9 cellular contexts compared by ENCODE assay signal in genomic region chr14:100406505-100407131, GRCh38. TPM values are rescaled to one million over a fixed set of nuclear protein-coding genes. Genes with fewer than 3 reads are reported as not detected.
A peak's percentile ranks its signal among the peaks of the same experiment; 100 is the strongest.
DNase-seq lines count a peak whose midpoint lies in the region; ATAC-seq lines count a peak whose summit lies in the region.
"Had no signal": no experiment of that assay in that cellular context is flagged by ENCODE, and none has a peak within 500 bp of the region (broad histone marks: within the 10 kb centered on the region; RNA-seq: fewer than 3 reads in every experiment).

No MANE protein-coding gene starts in this region.

- peak overlapping the region in 9 of 11 experiments; percentile 62 to 84 (median 80); a peak in 18 of 22 replicates for H3K27ac ChIP-seq in BLaER1 treated with 17β-estradiol and CSF1 and Interleukin-3, amounts not matched to agents 10 nM and 100 nM
- H3K27ac ChIP-seq: SJSA1 had no signal

- peaks cover 0 to 19% (median 0%) of the 10 kb centered on the region in 11 experiments; a peak in 4 of 22 replicates for H4K20me1 ChIP-seq in BLaER1 treated with 17β-estradiol and CSF1 and Interleukin-3, amounts not matched to agents 10 nM and 100 nM

- H3K36me3 ChIP-seq in BLaER1 treated with 17β-estradiol and CSF1 and Interleukin-3, amounts not matched to agents 10 nM and 100 nM, result no peaks in the 10 kb centered on the region
- H3K36me3 ChIP-seq: SJSA1 had no signal

- H3K4me1 ChIP-seq in BLaER1 treated with 17β-estradiol and CSF1 and Interleukin-3, amounts not matched to agents 10 nM and 100 nM, result peaks cover 38 to 66% (median 56%) of the 10 kb centered on the region in 10 experiments

- H3K9me3 ChIP-seq in BLaER1 treated with 17β-estradiol and CSF1 and Interleukin-3, amounts not matched to agents 10 nM and 100 nM (replicated peaks in 1 of 11), result no peaks in the 10 kb centered on the region
- H3K9me3 ChIP-seq: SJSA1 had no signal

- H3K4me3 ChIP-seq in BLaER1 treated with 17β-estradiol and CSF1 and Interleukin-3, amounts not matched to agents 10 nM and 100 nM, result no peak overlapping the region
- no peak overlapping the region for H3K4me3 ChIP-seq in Jurkat, Clone E6-1 (ENCODE audit: low read length)
- H3K4me3 ChIP-seq: SJSA1 had no signal

- ATAC-seq in left lobe of liver (peak; percentile 76), HG03045 (IDR thresholded peaks at IDR 0.05; ENCODE audit: unreplicated experiment) (no peak), HG03025 (IDR thresholded peaks at IDR 0.05; ENCODE audit: low FRiP score, unreplicated experiment) (no peak)

- H3K27me3 ChIP-seq in BLaER1 treated with 17β-estradiol and CSF1 and Interleukin-3, amounts not matched to agents 10 nM and 100 nM, result no peaks in the 10 kb centered on the region
- H3K27me3 ChIP-seq: SJSA1 had no signal

- peak overlapping the region; percentile 56 to 89 (median 81) for H3K4me2 ChIP-seq in BLaER1 treated with 17β-estradiol and CSF1 and Interleukin-3, amounts not matched to agents 10 nM and 100 nM

- peak overlapping the region; percentile 6 to 71 (median 64); a peak in 18 of 22 replicates for H3K9ac ChIP-seq in BLaER1 treated with 17β-estradiol and CSF1 and Interleukin-3, amounts not matched to agents 10 nM and 100 nM

- DNase-seq in Jurkat, Clone E6-1 (ENCODE audit: low read depth, low spot score), result peak; percentile 62
- peak; percentile 21 for DNase-seq in activated effector memory CD4-positive, alpha-beta T cell treated with Interleukin-2 at 50 U/mL for 16 hours
- peak; percentile 62 for DNase-seq in left lobe of liver (ENCODE audit: low spot score)
- DNase-seq in KG1 (lab: John Stamatoyannopoulos, UW), result no peak
- no peak for DNase-seq in NCI-H2227 treated with DMSO at 0.1 percent for 48 hours (lab: John Stamatoyannopoulos, UW)

RNA-seq across cellular contexts. Expression of gene WDR25, which starts 30.3 kb away (rescaled TPM):
- 6.5 TPM for polyA plus RNA-seq in Jurkat, Clone E6-1 (2012; ENCODE audit: insufficient read depth, insufficient read length)
- 5.0 TPM for total RNA-seq in left lobe of liver

Comparison
In these comparisons a context has a peak if more than half of its experiments do, and no peak if none do; other contexts are left out.
1. DNase-seq: peak in Jurkat, Clone E6-1 (single experiment), activated effector memory CD4-positive, alpha-beta T cell treated with Interleukin-2 at 50 U/mL for 16 hours (single experiment) and left lobe of liver (single experiment); none in KG1 (single experiment) and NCI-H2227 treated with DMSO at 0.1 percent for 48 hours (single experiment).